In genomic region chr7:140596751-140597424, GRCh38 we compare ENCODE assay signal across 1 cellular context.
TF ChIP-seq lines count a peak whose summit lies in the region.

No MANE protein-coding gene starts in this region.

TF ChIP-seq in HEK293, 187 proteins besides CTCF, POLR2A, EP300 and RAD21 (continued from another document and continues in another):
- TF ChIP-seq PRDM10 (tag by site-specific recombination; IDR thresholded peaks at IDR 0.05) (peak; percentile 87), ZSCAN30 (tag by site-specific recombination; IDR thresholded peaks at IDR 0.05) (no peak), ZNF449 (tag by site-specific recombination; IDR thresholded peaks at IDR 0.05) (peak; percentile 28; the same call in 1 of the 2 replicates), HIC1 (tag by site-specific recombination; IDR thresholded peaks at IDR 0.05) (no peak), ZNF423 (tag by site-specific recombination; IDR thresholded peaks at IDR 0.05) (no peak), ZNF280D (tag by site-specific recombination; IDR thresholded peaks at IDR 0.05) (no peak), KLF1 (tag by site-specific recombination; IDR thresholded peaks at IDR 0.05) (0 out of 2 replicates have a peak, but pooled peaks have one; percentile 20), ZNF701 (tag by site-specific recombination; IDR thresholded peaks at IDR 0.05) (no peak), ZSCAN4 (tag by site-specific recombination; IDR thresholded peaks at IDR 0.05) (no peak), INSM2 (tag by site-specific recombination; IDR thresholded peaks at IDR 0.05) (no peak), ZNF704 (tag by site-specific recombination; IDR thresholded peaks at IDR 0.05) (no peak), OSR2 (tag by site-specific recombination; IDR thresholded peaks at IDR 0.05) (no peak; the same call in 1 of the 2 replicates), ZNF16 (tag by site-specific recombination; IDR thresholded peaks at IDR 0.05; ENCODE audit: low read depth) (no peak), ZBTB49 (tag by site-specific recombination; IDR thresholded peaks at IDR 0.05; ENCODE audit: low read depth) (no peak), FEZF1 (tag by site-specific recombination; IDR thresholded peaks at IDR 0.05) (no peak), ZNF585B (tag by site-specific recombination; IDR thresholded peaks at IDR 0.05) (no peak), ZNF223 (tag by site-specific recombination; IDR thresholded peaks at IDR 0.05) (no peak), OVOL3 (tag by site-specific recombination; IDR thresholded peaks at IDR 0.05) (no peak), ZBTB26 (tag by site-specific recombination; optimal IDR thresholded peaks at IDR 0.05) (no peak), ZNF18 (tag by site-specific recombination; IDR thresholded peaks at IDR 0.05) (no peak), ZNF664 (tag by site-specific recombination; IDR thresholded peaks at IDR 0.05) (no peak), ZNF514 (tag by site-specific recombination; IDR thresholded peaks at IDR 0.05) (no peak), ZBTB44 (tag by site-specific recombination; IDR thresholded peaks at IDR 0.05) (0 out of 2 replicates have a peak, but pooled peaks have one; percentile 13), ZNF37A (tag by site-specific recombination; IDR thresholded peaks at IDR 0.05) (no peak), PATZ1 (tag by site-specific recombination; IDR thresholded peaks at IDR 0.05) (0 out of 2 replicates have a peak, but pooled peaks have one; percentile 14)
